ENCODE assay signal across 34 cellular contexts in the genomic region with DNA sequence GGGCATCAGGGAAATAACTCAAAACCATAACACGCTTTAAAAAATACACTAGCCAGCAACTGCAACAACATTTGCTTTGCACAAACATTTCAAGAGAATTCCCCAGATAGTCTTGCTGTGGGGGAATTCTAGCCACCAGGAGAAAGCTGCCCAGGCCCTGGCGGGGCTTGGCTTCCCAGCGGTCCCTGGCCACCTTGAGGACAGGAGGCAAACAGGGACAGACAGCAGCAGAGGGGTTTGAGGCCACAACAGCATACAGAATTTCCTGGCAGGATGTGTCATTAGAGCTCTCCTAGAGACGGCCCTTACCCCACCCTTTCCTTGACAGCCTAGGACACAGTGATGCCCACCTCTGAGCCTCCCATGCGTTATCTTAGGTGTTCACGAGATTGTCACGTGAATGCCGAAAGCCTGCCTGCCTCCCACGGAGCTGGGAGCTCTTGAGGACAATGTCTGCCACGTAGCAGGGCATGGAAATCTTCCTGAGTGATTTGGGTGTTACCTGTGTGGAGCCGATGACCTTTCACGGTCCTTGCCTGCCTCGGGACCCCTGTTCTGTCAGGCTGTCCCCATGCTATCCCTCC.
"Had no signal": no experiment of that assay in that cellular context is flagged by ENCODE, and none has a peak within 500 bp of the region (broad histone marks: within the 10 kb centered on the region; RNA-seq: fewer than 3 reads in every experiment).

No MANE protein-coding gene starts in this region.

- H3K27ac ChIP-seq: adrenal gland, SJCRH30, SK-N-MC had no signal

- ATAC-seq: activated CD4-positive, alpha-beta T cell treated with anti-CD3 and anti-CD28 coated beads for 36 hours; activated CD4-positive, CD25-positive, alpha-beta regulatory T cell treated with anti-CD3 and anti-CD28 coated beads, Interleukin-2, amount 50 U/mL, for 24 hours; activated naive CD4-positive, alpha-beta T cell treated with anti-CD3 and anti-CD28 coated beads, Interleukin-2, amount 50 U/mL, for 72 hours; activated T-cell treated with anti-CD3 and anti-CD28 coated beads, Interleukin-2, amount 50 U/mL, for 4 hours; PC-3 had no signal

- DNase-seq: activated CD4-positive, alpha-beta memory T cell treated with anti-CD3 and anti-CD28 coated beads for 36 hours; activated CD4-positive, alpha-beta T cell treated with anti-CD3 and anti-CD28 coated beads for 36 hours; activated CD4-positive, alpha-beta T cell treated with anti-CD3 and anti-CD28 coated beads, Interleukin-2, amount 50 U/mL, for 1 hour; activated CD8-positive, alpha-beta memory T cell treated with anti-CD3 and anti-CD28 coated beads, Interleukin-2, amount 50 U/mL, for 4 hours; activated gamma-delta T cell treated with Interleukin-2 at 50 U/mL for 16 hours; activated naive CD4-positive, alpha-beta T cell treated with anti-CD3 and anti-CD28 coated beads for 36 hours; activated T-cell treated with anti-CD3 and anti-CD28 coated beads for 4 hours; activated T-cell treated with anti-CD3 and anti-CD28 coated beads, Interleukin-2, amount 50 U/mL, for 4 hours; adrenal gland; anterior cingulate cortex; cerebellar nuclear complex; Kasumi-1; KG1; MM.1S; MV-4-11; NCI-H1092; NCI-H1436 treated with DMSO at 0.1 percent for 48 hours; NCI-H187; NCI-H2029 treated with DMSO at 0.1 percent for 48 hours; NCI-H2107; NCI-H2171; NCI-H510A; NCI-H526; NCI-H748 treated with DMSO at 0.1 percent for 48 hours; NK-92 treated with Interleukin-12 subunit alpha and Interleukin-12 subunit beta, amount 100 ng/mL, for 24 hours; PC-3; SHP77; SJCRH30; T1000 had no signal

- H3K4me1 ChIP-seq: adrenal gland, SJCRH30 had no signal

- FAIRE-seq: bronchial epithelial cell, RCC 7860 had no signal

- H3K4me3 ChIP-seq: adrenal gland, SJCRH30, SK-N-MC had no signal

- H3K36me3 ChIP-seq: adrenal gland, SJCRH30 had no signal

- H3K9me3 ChIP-seq: adrenal gland, SJCRH30 had no signal
